ENCODE assay signal across 15 cellular contexts in genomic region chr3:66507631-66508260, GRCh38.
"Had no signal": no experiment of that assay in that cellular context is flagged by ENCODE, and none has a peak within 500 bp of the region (broad histone marks: within the 10 kb centered on the region; RNA-seq: fewer than 3 reads in every experiment).

No MANE protein-coding gene starts in this region.

- H3K9me3 ChIP-seq: psoas muscle had no signal

- FAIRE-seq: TTC549 had no signal

- H3K4me3 ChIP-seq: psoas muscle had no signal

- DNase-seq: activated B cell treated with CpG ODN at 0.5 μM for 24 hours; activated CD4-positive, alpha-beta T cell treated with anti-CD3 and anti-CD28 coated beads, Interleukin-2, amount 10 ng/mL, durations not matched to agents 24 days and 14 days; activated CD8-positive, alpha-beta memory T cell treated with anti-CD3 and anti-CD28 coated beads, Interleukin-2, amount 50 U/mL, for 4 hours; activated CD8-positive, alpha-beta T cell treated with anti-CD3 and anti-CD28 coated beads, Interleukin-2, amount 10 ng/mL, durations not matched to agents 7 days and 5 days; activated gamma-delta T cell treated with Interleukin-2 at 50 U/mL for 16 hours; activated T-cell treated with anti-CD3 and anti-CD28 coated beads, Interleukin-2, amount 50 U/mL, for 72 hours; amniotic stem cell; cortex of kidney; effector CD8-positive, alpha-beta T cell; foreskin melanocyte; naive thymus-derived CD4-positive, alpha-beta T cell; psoas muscle; T-helper 2 cell had no signal

- ATAC-seq: activated CD8-positive, alpha-beta T cell treated with anti-CD3 and anti-CD28 coated beads, Interleukin-2, amount 10 ng/mL, durations not matched to agents 7 days and 5 days; activated T-cell treated with anti-CD3 and anti-CD28 coated beads, Interleukin-2, amount 50 U/mL, for 72 hours; naive thymus-derived CD4-positive, alpha-beta T cell; psoas muscle; stimulated activated memory B cell treated with anti-CD40 and anti-IgM and Interleukin-4, amounts not matched to agents 10 μg/mL and 1 μg/mL and 100 μg/mL, for 72 hours had no signal

- H3K27ac ChIP-seq: psoas muscle had no signal
